1 cellular context compared by ENCODE assay signal in the genomic region with DNA sequence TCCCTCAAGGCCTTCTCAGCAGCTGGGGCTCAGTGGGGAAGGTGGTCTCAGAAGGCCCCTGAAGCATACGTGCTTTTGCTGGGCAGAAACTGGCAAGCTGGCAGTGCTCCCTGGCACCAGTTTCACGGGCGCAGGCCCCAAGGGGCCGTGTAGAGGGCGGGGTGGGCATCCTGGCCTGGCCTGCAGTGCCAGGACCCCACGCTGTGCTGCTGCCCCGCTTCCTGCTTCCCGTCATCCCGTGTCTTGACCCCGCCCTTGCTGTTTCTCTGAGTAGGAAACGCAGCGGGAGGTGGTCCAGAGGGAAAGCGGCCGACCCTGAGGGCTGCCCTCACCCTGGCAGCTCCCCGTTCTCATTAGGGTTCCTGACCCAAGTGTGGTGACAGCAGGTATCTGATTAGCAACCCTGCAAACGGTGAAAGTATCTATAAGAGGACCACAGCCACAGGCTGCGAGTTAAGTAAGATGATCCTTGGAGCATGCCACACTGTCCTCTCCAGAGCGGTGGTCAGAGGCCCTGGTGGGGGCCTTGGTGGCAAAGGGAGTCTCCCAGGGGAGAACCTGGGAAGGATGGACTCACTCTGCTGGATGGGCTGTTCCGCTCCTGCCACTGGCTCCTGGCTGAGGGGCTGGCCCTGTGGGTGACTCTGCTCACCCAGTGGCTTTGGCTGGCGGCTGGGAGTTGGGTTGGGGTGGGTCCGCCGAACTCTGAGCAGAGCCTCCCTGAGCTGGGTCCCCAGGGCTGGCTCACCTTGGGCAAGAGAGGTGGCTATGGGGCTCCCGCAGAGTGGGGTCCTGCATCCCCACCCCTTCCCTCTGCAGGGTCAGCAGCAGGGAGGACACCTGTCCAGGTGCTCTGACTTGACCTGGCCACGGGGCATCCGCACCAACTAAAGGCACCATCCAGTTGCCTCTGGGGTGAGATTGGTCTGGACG.
TF ChIP-seq lines count a peak whose summit lies in the region.

No MANE protein-coding gene starts in this region.

TF ChIP-seq in GM12891, 5 proteins besides CTCF, POLR2A, EP300 and RAD21:
- TF ChIP-seq TAF1 (IDR thresholded peaks at IDR 0.05; ENCODE audit: low read depth, low read length): no peak
- TF ChIP-seq PAX5 (IDR thresholded peaks at IDR 0.05; ENCODE audit: insufficient read depth, low read length, severe bottlenecking): no peak
- no peak for TF ChIP-seq SPI1 (IDR thresholded peaks at IDR 0.05; ENCODE audit: low read depth, low read length)
- TF ChIP-seq POLR2AphosphoS5 (IDR thresholded peaks at IDR 0.05; ENCODE audit: low read depth, low read length): no peak
- no peak for TF ChIP-seq POU2F2 (IDR thresholded peaks at IDR 0.05; ENCODE audit: low read depth, low read length)
